24 cellular contexts compared by ENCODE assay signal in genomic region chr7:71885487-71885886, GRCh38.
DNase-seq lines count a peak whose midpoint lies in the region; ATAC-seq, FAIRE-seq and TF ChIP-seq lines count a peak whose summit lies in the region.
"Had no signal": no experiment of that assay in that cellular context is flagged by ENCODE, and none has a peak within 500 bp of the region (broad histone marks: within the 10 kb centered on the region; RNA-seq: fewer than 3 reads in every experiment).

No MANE protein-coding gene starts in this region.

- H3K36me3 Mint-ChIP-seq in neural progenitor cell: no peaks in the 10 kb centered on the region

- H3K27ac ChIP-seq in HepG2 (ENCODE audit: extremely low read length, insufficient read depth, low read length) (no peak overlapping the region), right lobe of liver (no peak overlapping the region), caudate nucleus (ENCODE audit: low read depth, low read length) (peak overlapping the region; percentile 70), neural progenitor cell (no peak overlapping the region)
- H3K27ac ChIP-seq: 22Rv1, RWPE1 had no signal

- intact Hi-C loops in HepG2 (cut with micrococcal nuclease; ENCODE audit: unreplicated experiment) (no loop called here), right lobe of liver (cut with DNase I) (no loop called here), sciatic nerve (cut with DNase I) (loop anchor here (1.0 kb wide), 1 partner anchor 19 kb away; no protein-coding TSS in a partner anchor)

- POLR2A ChIA-PET in HepG2 (lab: Yijun Ruan, JAX): no interaction called here

- H3K36me3 ChIP-seq in HepG2 (replicated peaks in 1 of 2; ENCODE audit: control insufficient read depth in 1 of 2, insufficient read depth in 2 of 2, low read length in 2 of 2) (no peaks in the 10 kb centered on the region), right lobe of liver (no peaks in the 10 kb centered on the region), neural progenitor cell (no peaks in the 10 kb centered on the region)

- peaks cover 5% of the 10 kb centered on the region for H3K27me3 Mint-ChIP-seq in neural progenitor cell (ENCODE audit: insufficient read depth, low read depth)
- H3K27me3 Mint-ChIP-seq: CD4-positive, alpha-beta memory T cell had no signal

- CTCF ChIA-PET in HepG2 (lab: Yijun Ruan, JAX; ENCODE audit: low intra/inter-chr PET ratio, low total read pairs): no interaction called here

- peaks cover 32% of the 10 kb centered on the region for H3K9me3 Mint-ChIP-seq in neural progenitor cell

- H4K20me1 ChIP-seq in HepG2 (ENCODE audit: insufficient read depth, low read length) (no peaks in the 10 kb centered on the region), neural progenitor cell (ENCODE audit: low read depth) (no peaks in the 10 kb centered on the region)

- WGBS in HepG2 (ENCODE audit: low lambda C conversion rate): 1% methylated on average over 5 of the region's 5 CpGs
- 38% methylated on average over 5 of the region's 5 CpGs for WGBS in right lobe of liver (ENCODE audit: insufficient coverage, low coverage, low lambda C conversion rate, missing lambda C conversion rate)

- in situ Hi-C loops in HepG2 (cut with HindIII; ENCODE audit: extremely low pct_ligation_motif_present, low pct_unique_long_range_greater_than_20kb): no loop called here

- H3K4me3 Mint-ChIP-seq in neural progenitor cell: no peak overlapping the region
- H3K4me3 Mint-ChIP-seq: CD4-positive, alpha-beta memory T cell had no signal

- H2AFZ ChIP-seq in HepG2 (ENCODE audit: low read length) (no peak overlapping the region), neural progenitor cell (replicated peaks) (no peak overlapping the region)

- H3F3A ChIP-seq in neural progenitor cell (ENCODE audit: low read depth): peaks cover 5% of the 10 kb centered on the region

- H3K27me3 ChIP-seq in HepG2 (ENCODE audit: control insufficient read depth in 1 of 2, insufficient read depth in 2 of 2, low read length in 2 of 2) (peaks cover 0 to 3% of the 10 kb centered on the region in 2 experiments; a peak in 3 of 5 replicates), right lobe of liver (no peaks in the 10 kb centered on the region), neural progenitor cell (no peaks in the 10 kb centered on the region)

- H3K4me1 Mint-ChIP-seq in neural progenitor cell: peaks cover 12% of the 10 kb centered on the region
- H3K4me1 Mint-ChIP-seq: CD4-positive, alpha-beta memory T cell had no signal

- H3K4me3 ChIP-seq in HepG2 (replicated peaks in 1 of 3; ENCODE audit: insufficient read depth in 1 of 3, low read depth in 2 of 3, low read length in 3 of 3) (no peak overlapping the region), right lobe of liver (no peak overlapping the region), neural progenitor cell (no peak overlapping the region)

- peaks cover 7% of the 10 kb centered on the region; the same call in 1 of the 2 replicates for H3K9me3 ChIP-seq in HepG2 (ENCODE audit: low read length)
- no peaks in the 10 kb centered on the region for H3K9me3 ChIP-seq in right lobe of liver
- no peaks in the 10 kb centered on the region for H3K9me3 ChIP-seq in neural progenitor cell (ENCODE audit: low read depth)

- H3K79me2 ChIP-seq in HepG2 (ENCODE audit: insufficient read depth, low read length): no peaks in the 10 kb centered on the region
- H3K79me2 ChIP-seq in neural progenitor cell (ENCODE audit: low read depth): no peaks in the 10 kb centered on the region

- BruUV-seq in HepG2 (replicated peaks; lab: Mats Ljungman, UMichigan): no TSS peak

- peak overlapping the region; percentile 57 for H3K27ac Mint-ChIP-seq in neural progenitor cell
- H3K27ac Mint-ChIP-seq: CD4-positive, alpha-beta memory T cell had no signal

- ATAC-seq in HepG2 (no peak), right lobe of liver (no peak), GM21825 (IDR thresholded peaks at IDR 0.05; ENCODE audit: unreplicated experiment) (no peak), sciatic nerve (no peak)

- H3K4me1 ChIP-seq in HepG2 (ENCODE audit: insufficient read depth, low read length) (no peaks in the 10 kb centered on the region), right lobe of liver (no peaks in the 10 kb centered on the region), neural progenitor cell (peaks cover 4% of the 10 kb centered on the region)

- no peak overlapping the region for H3K9ac ChIP-seq in HepG2 (ENCODE audit: insufficient read depth, low read depth, low read length)
- no peak overlapping the region for H3K9ac ChIP-seq in neural progenitor cell

- DNase-seq in HepG2 (ENCODE audit: low spot score) (no peak), right lobe of liver (no peak), caudate nucleus (lab: John Stamatoyannopoulos, UW) (no peak), neural progenitor cell (ENCODE audit: low spot score) (no peak), GM19240 (ENCODE audit: insufficient read length, low spot score) (no peak), NCI-H146 (lab: John Stamatoyannopoulos, UW) (no peak), sciatic nerve (ENCODE audit: low spot score) (no peak)
- DNase-seq: ACHN; CD4-positive, alpha-beta memory T cell; COR-L47; DMS53; Karpas-422; NCI-H1092; NCI-H1436; NCI-H1930; NCI-H2107; NCI-H446; NCI-H526 treated with DMSO at 0.1 percent for 48 hours; SHP77 had no signal

- FAIRE-seq in HepG2 (lab: Jason Lieb, UNC): no peak
- FAIRE-seq: G401.6, H54 had no signal

- TF ChIP-seq RAD21 in HepG2 (CRISPR knock-in tag; IDR thresholded peaks at IDR 0.05): no peak

- TF ChIP-seq EP300 in HepG2 (IDR thresholded peaks at IDR 0.05; ENCODE audit: low read depth in 2 of 2, low read length in 2 of 2): no peak
- TF ChIP-seq EP300 in HepG2 (CRISPR knock-in tag; IDR thresholded peaks at IDR 0.05; ENCODE audit: borderline replicate concordance): no peak

- TF ChIP-seq CTCF in HepG2 (CRISPR knock-in tag; IDR thresholded peaks at IDR 0.05): no peak
- no peak for TF ChIP-seq CTCF in right lobe of liver (IDR thresholded peaks at IDR 0.05)
- TF ChIP-seq CTCF in neural progenitor cell (IDR thresholded peaks at IDR 0.05): no peak

- H3K4me2 ChIP-seq in HepG2 (ENCODE audit: low read depth, low read length): no peak overlapping the region
- H3K4me2 ChIP-seq in neural progenitor cell: no peak overlapping the region

- TF ChIP-seq POLR2A in HepG2 (IDR thresholded peaks at IDR 0.05; ENCODE audit: insufficient read depth in 1 of 2, low read depth in 2 of 2, low read length in 2 of 2) (no peak), right lobe of liver (IDR thresholded peaks at IDR 0.05) (no peak)

TF ChIP-seq in HepG2, 621 proteins besides CTCF, POLR2A, EP300 and RAD21:
- TF ChIP-seq NR2F1 (CRISPR knock-in tag; IDR thresholded peaks at IDR 0.05) (no peak), MAFK (conservative IDR thresholded peaks at IDR 0.05 in 1 of 2, IDR thresholded peaks at IDR 0.05 in 1 of 2; ENCODE audit: low read length in 2 of 2) (peak; percentile 47 to 71; a peak in 3 of 4 replicates)
TF ChIP-seq in HepG2: peak in this region for 1.
